Comparison of ENCODE assay signal across 1 cellular context in genomic region chrX:2917767-2918166, GRCh38.
TF ChIP-seq lines count a peak whose summit lies in the region.

No MANE protein-coding gene starts in this region.

TF ChIP-seq in K562, 482 proteins besides CTCF, POLR2A, EP300 and RAD21 (continued from another document and continues in another):
- TF ChIP-seq CEBPZ (IDR thresholded peaks at IDR 0.05; ENCODE audit: borderline replicate concordance, low read depth, low read length) (no peak), GTF2F1 (IDR thresholded peaks at IDR 0.05; ENCODE audit: low read depth, low read length) (no peak), ZNF830 (CRISPR knock-in tag; IDR thresholded peaks at IDR 0.05) (no peak), ZNF121 (CRISPR knock-in tag; conservative IDR thresholded peaks at IDR 0.05) (no peak), NEUROD1 (IDR thresholded peaks at IDR 0.05; ENCODE audit: borderline replicate concordance, low read depth, low read length, partially characterized antibody) (no peak), MNT (conservative IDR thresholded peaks at IDR 0.05) (0 out of 4 replicates have a peak, but pooled peaks of 1 of the 2 experiments have one; percentile 28), ZNF311 (CRISPR knock-in tag; IDR thresholded peaks at IDR 0.05) (no peak), ZNF41 (CRISPR knock-in tag; conservative IDR thresholded peaks at IDR 0.05) (no peak), NRF1 (conservative IDR thresholded peaks at IDR 0.05 in 1 of 2, IDR thresholded peaks at IDR 0.05 in 1 of 2) (peak; percentile 15 to 29; a peak in 1 of 4 replicates), NFIC (IDR thresholded peaks at IDR 0.05) (peak; percentile 85), CREM (IDR thresholded peaks at IDR 0.05; ENCODE audit: low read depth) (peak; percentile 61), CHD2 (IDR thresholded peaks at IDR 0.05; ENCODE audit: low read depth, low read length) (no peak), FOXP4 (CRISPR knock-in tag; IDR thresholded peaks at IDR 0.05; ENCODE audit: borderline replicate concordance) (no peak), ZNF165 (CRISPR knock-in tag; IDR thresholded peaks at IDR 0.05; ENCODE audit: borderline replicate concordance) (no peak), TEAD1 (CRISPR knock-in tag; IDR thresholded peaks at IDR 0.05) (no peak), ZNF318 (IDR thresholded peaks at IDR 0.05; ENCODE audit: borderline replicate concordance in 1 of 2, low read depth in 1 of 2) (no peak), MYC (IDR thresholded peaks at IDR 0.05; ENCODE audit: low read depth, low read length) (peak; percentile 33; the same call in 1 of the 2 replicates), MYC (CRISPR knock-in tag; IDR thresholded peaks at IDR 0.05; ENCODE audit: borderline replicate concordance, low read depth) (no peak), BCLAF1 (IDR thresholded peaks at IDR 0.05; ENCODE audit: borderline replicate concordance in 1 of 2, control insufficient read depth in 1 of 2, low read depth in 2 of 2, low read length in 1 of 2) (no peak), SRSF9 (IDR thresholded peaks at IDR 0.05; ENCODE audit: borderline replicate concordance, low read depth, low read length) (no peak), IRF1 (CRISPR knock-in tag; IDR thresholded peaks at IDR 0.05; ENCODE audit: borderline replicate concordance) (no peak), CCNT2 (IDR thresholded peaks at IDR 0.05; ENCODE audit: borderline replicate concordance, extremely low read depth, insufficient read length, low read depth, low read length) (peak; percentile 22), RBM17 (IDR thresholded peaks at IDR 0.05; ENCODE audit: borderline replicate concordance, low read depth, low read length) (no peak), YY1 (IDR thresholded peaks at IDR 0.05; ENCODE audit: borderline replicate concordance in 1 of 3, control insufficient read depth in 1 of 3, extremely low read depth in 1 of 3, insufficient read depth in 3 of 3, insufficient read length in 1 of 3, insufficient replicate concordance in 2 of 3, low read depth in 1 of 3, low read length in 2 of 3) (peak in 1 of 3 experiments; percentile 41), SUPT5H (IDR thresholded peaks at IDR 0.05) (no peak), MAZ (CRISPR knock-in tag; conservative IDR thresholded peaks at IDR 0.05 in 1 of 2, IDR thresholded peaks at IDR 0.05 in 1 of 2) (no peak), ATF7 (IDR thresholded peaks at IDR 0.05) (peak; percentile 85), XRCC5 (IDR thresholded peaks at IDR 0.05; ENCODE audit: low read depth, low read length) (no peak), USF1 (CRISPR knock-in tag; IDR thresholded peaks at IDR 0.05) (no peak), ETV1 (tag; conservative IDR thresholded peaks at IDR 0.05; ENCODE audit: low read depth) (no peak), NONO (IDR thresholded peaks at IDR 0.05; ENCODE audit: low read depth in 2 of 2, low read length in 1 of 2) (no peak), ZKSCAN3 (CRISPR knock-in tag; IDR thresholded peaks at IDR 0.05) (no peak), NR0B1 (IDR thresholded peaks at IDR 0.05; ENCODE audit: partially characterized antibody) (no peak), ZNF551 (CRISPR knock-in tag; IDR thresholded peaks at IDR 0.05) (no peak), JUND (IDR thresholded peaks at IDR 0.05; ENCODE audit: borderline replicate concordance, low read depth, low read length) (0 out of 2 replicates have a peak, but pooled peaks have one; percentile 21), JUND (tag; IDR thresholded peaks at IDR 0.05; ENCODE audit: borderline replicate concordance, low read depth, low read length) (no peak)
